In the genomic region with DNA sequence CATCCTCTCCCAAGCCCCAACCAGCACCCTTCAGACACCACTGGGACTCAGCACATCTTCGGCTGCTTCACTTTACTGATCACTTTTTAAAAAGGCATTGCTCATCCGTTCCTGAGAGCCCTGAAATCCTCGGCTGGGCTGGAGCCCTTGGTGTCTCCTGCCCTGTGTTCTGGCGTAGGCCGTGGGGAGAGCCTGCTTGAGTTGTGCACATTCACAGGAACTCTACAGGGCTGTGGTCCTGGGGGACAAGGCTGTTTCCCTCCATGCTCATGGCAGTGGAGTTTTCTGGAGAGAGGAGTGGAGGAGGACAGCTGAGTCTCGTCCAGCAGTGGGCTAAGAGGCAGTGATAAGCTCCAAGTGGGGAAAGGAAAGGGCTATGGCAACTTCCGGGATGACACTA, we compare ENCODE assay signal across 2 cellular contexts.
A peak's percentile ranks its signal among the peaks of the same experiment; 100 is the strongest.
TF ChIP-seq lines count a peak whose summit lies in the region.

No MANE protein-coding gene starts in this region.

TF ChIP-seq in IMR-90, 13 proteins besides CTCF, POLR2A, EP300 and RAD21:
- TF ChIP-seq CEBPB (IDR thresholded peaks at IDR 0.05; ENCODE audit: low read depth, low read length) (no peak), NFE2L2 (IDR thresholded peaks at IDR 0.05; ENCODE audit: low read depth, low read length) (no peak), BHLHE40 (IDR thresholded peaks at IDR 0.05; ENCODE audit: low read depth, low read length) (no peak), FOS (IDR thresholded peaks at IDR 0.05; ENCODE audit: low read depth, low read length) (no peak), MAFK (IDR thresholded peaks at IDR 0.05; ENCODE audit: low read depth, low read length) (no peak), MXI1 (IDR thresholded peaks at IDR 0.05; ENCODE audit: borderline replicate concordance, low read depth, low read length) (no peak), RFX5 (IDR thresholded peaks at IDR 0.05; ENCODE audit: low read depth, low read length) (no peak), MAZ (IDR thresholded peaks at IDR 0.05; ENCODE audit: borderline replicate concordance, low read depth, low read length) (no peak), CHD1 (IDR thresholded peaks at IDR 0.05; ENCODE audit: low read depth, low read length) (no peak), SMC3 (IDR thresholded peaks at IDR 0.05; ENCODE audit: low read depth, low read length) (no peak), RCOR1 (IDR thresholded peaks at IDR 0.05; ENCODE audit: insufficient replicate concordance, low read length) (no peak)
- TF ChIP-seq, protein P1, sequence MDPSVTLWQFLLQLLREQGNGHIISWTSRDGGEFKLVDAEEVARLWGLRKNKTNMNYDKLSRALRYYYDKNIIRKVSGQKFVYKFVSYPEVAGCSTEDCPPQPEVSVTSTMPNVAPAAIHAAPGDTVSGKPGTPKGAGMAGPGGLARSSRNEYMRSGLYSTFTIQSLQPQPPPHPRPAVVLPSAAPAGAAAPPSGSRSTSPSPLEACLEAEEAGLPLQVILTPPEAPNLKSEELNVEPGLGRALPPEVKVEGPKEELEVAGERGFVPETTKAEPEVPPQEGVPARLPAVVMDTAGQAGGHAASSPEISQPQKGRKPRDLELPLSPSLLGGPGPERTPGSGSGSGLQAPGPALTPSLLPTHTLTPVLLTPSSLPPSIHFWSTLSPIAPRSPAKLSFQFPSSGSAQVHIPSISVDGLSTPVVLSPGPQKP (IDR thresholded peaks at IDR 0.05; ENCODE audit: borderline replicate concordance, low read depth, low read length), result no peak
- TF ChIP-seq, protein P2, sequence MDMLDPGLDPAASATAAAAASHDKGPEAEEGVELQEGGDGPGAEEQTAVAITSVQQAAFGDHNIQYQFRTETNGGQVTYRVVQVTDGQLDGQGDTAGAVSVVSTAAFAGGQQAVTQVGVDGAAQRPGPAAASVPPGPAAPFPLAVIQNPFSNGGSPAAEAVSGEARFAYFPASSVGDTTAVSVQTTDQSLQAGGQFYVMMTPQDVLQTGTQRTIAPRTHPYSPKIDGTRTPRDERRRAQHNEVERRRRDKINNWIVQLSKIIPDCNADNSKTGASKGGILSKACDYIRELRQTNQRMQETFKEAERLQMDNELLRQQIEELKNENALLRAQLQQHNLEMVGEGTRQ (IDR thresholded peaks at IDR 0.05; ENCODE audit: low read depth, low read length), result no peak

TF ChIP-seq in K562, 482 proteins besides CTCF, POLR2A, EP300 and RAD21:
- TF ChIP-seq SUPT5H (IDR thresholded peaks at IDR 0.05) (peak; percentile 53; the same call in 1 of the 2 replicates), ZBTB7A (IDR thresholded peaks at IDR 0.05; ENCODE audit: borderline replicate concordance, control insufficient read depth, low read depth, low read length) (no peak), HMGN3 (IDR thresholded peaks at IDR 0.05; ENCODE audit: borderline replicate concordance, extremely low read depth, insufficient read length, low read depth, low read length) (no peak), KHSRP (IDR thresholded peaks at IDR 0.05) (no peak), POLR2AphosphoS2 (IDR thresholded peaks at IDR 0.05; ENCODE audit: low read length) (0 out of 2 replicates have a peak, but pooled peaks have one; percentile 45)
TF ChIP-seq in K562: peak in this region for 2.
